Comparison of ENCODE assay signal across 8 cellular contexts in the genomic region with DNA sequence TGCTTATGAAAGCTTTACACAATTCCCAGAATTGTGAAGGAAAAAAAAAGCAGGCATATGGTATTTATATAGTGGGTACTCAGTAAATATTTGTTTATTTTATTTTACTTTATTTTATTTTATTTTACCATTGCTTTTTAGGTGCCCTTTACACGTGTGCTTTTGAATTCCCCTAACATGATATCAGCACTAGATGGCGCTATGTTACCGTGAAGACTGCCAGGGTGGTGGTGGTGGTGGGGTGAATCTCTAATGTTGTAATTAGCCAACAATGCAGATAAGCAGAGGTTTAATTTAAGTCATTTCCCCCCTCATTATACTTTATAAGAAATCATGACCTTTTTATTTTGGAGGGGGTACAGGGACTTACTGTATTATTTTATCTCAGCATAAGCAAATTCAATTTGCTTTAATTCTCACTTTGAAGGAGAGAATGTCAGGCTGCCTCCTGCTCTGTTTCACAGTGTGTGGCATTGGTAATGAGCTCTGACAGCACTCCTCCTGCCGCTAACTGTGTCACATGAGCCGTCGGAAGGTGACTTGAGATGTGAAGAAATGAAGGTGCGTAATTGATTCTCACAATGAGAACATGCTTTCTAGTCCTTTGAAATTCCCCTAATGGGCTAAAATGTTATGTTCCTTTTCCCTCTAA.
DNase-seq lines count a peak whose midpoint lies in the region; ATAC-seq and TF ChIP-seq lines count a peak whose summit lies in the region.

No MANE protein-coding gene starts in this region.

- H3K36me3 Mint-ChIP-seq in brain (no peaks in the 10 kb centered on the region), type B pancreatic cell (no peaks in the 10 kb centered on the region)

- ATAC-seq in HG02981 (IDR thresholded peaks at IDR 0.05; ENCODE audit: unreplicated experiment) = peak; percentile 54
- no peak for ATAC-seq in aorta (ENCODE audit: low FRiP score)

- CTCF ChIA-PET in AG04449 (lab: Yijun Ruan, JAX) = interaction anchor here (0.6 to 9.5 kb wide), 21 partner anchors 9 to 1392 kb away, joined by 3 to 130 read pairs (median 3); no protein-coding TSS in a partner anchor

- 38 to 41% methylated on average over 7 of the region's 7 CpGs for WGBS in aorta, 2 donors

- no peaks in the 10 kb centered on the region for H3K27me3 ChIP-seq in aorta (ENCODE audit: control insufficient read depth in 1 of 2, insufficient read depth in 2 of 2, low read length in 1 of 2)

- peak; percentile 54 for TF ChIP-seq CTCF in AG04449 (IDR thresholded peaks at IDR 0.05; ENCODE audit: insufficient read depth, low read length, missing control alignments)
- TF ChIP-seq CTCF in brain (conservative IDR thresholded peaks at IDR 0.05) = peak; percentile 88 to 93
- TF ChIP-seq CTCF in type B pancreatic cell (conservative IDR thresholded peaks at IDR 0.05) = peak; percentile 94

- H3K27me3 Mint-ChIP-seq in brain (no peaks in the 10 kb centered on the region), type B pancreatic cell (no peaks in the 10 kb centered on the region)

- H3K36me3 ChIP-seq in aorta (ENCODE audit: control insufficient read depth in 1 of 2, insufficient read depth in 2 of 2, low read length in 1 of 2) = no peaks in the 10 kb centered on the region

- DNase-seq in AG04449 (ENCODE audit: low read depth, low spot score) = no peak
- peak; percentile 4 for DNase-seq in GM04504 (ENCODE audit: low read depth)
- DNase-seq in NCI-H774 (lab: John Stamatoyannopoulos, UW) = peak; percentile 11
- peak; percentile 45 for DNase-seq in kidney tubule cell (ENCODE audit: low spot score)
- DNase-seq in type B pancreatic cell (ENCODE audit: extremely low spot score, unreplicated experiment) = no peak
- DNase-seq in aorta = no peak

- H3K27ac Mint-ChIP-seq in brain (peak overlapping the region in 3 of 5 experiments; percentile 44 to 55 (median 44)), type B pancreatic cell (no peak overlapping the region)

- H3K4me3 Mint-ChIP-seq in brain (peak overlapping the region in 4 of 5 experiments; percentile 16 to 34 (median 31)), type B pancreatic cell (no peak overlapping the region)

- peaks cover 2% of the 10 kb centered on the region for H3K9me3 ChIP-seq in aorta (ENCODE audit: control insufficient read depth, low read length)

- H3K4me3 ChIP-seq in AG04449 (ENCODE audit: low read depth, low read length) = no peak overlapping the region
- no peak overlapping the region for H3K4me3 ChIP-seq in aorta (ENCODE audit: low read length in 2 of 2)

- POLR2A ChIA-PET in AG04449 (lab: Yijun Ruan, JAX) = no interaction called here

- H3K9me3 Mint-ChIP-seq in brain = peaks cover 0 to 3% (median 2%) of the 10 kb centered on the region in 5 experiments
- H3K9me3 Mint-ChIP-seq in type B pancreatic cell = peaks cover 3% of the 10 kb centered on the region

- peaks cover 14% of the 10 kb centered on the region for H3K4me1 Mint-ChIP-seq in brain
- peaks cover 10% of the 10 kb centered on the region for H3K4me1 Mint-ChIP-seq in type B pancreatic cell (ENCODE audit: unreplicated experiment)

- no peaks in the 10 kb centered on the region for H3K4me1 ChIP-seq in aorta (ENCODE audit: control insufficient read depth in 1 of 2, insufficient read depth in 2 of 2, low read length in 2 of 2)

- no peak overlapping the region for H3K27ac ChIP-seq in aorta (ENCODE audit: low read depth in 1 of 2, low read length in 2 of 2)

- intact Hi-C loops in aorta (cut with DNase I) = loop anchor here (2.0 to 5.0 kb wide), 2 partner anchors 770 to 773 kb away; no protein-coding TSS in a partner anchor

Comparison
In these comparisons a context has a peak if more than half of its experiments do, and no peak if none do; other contexts are left out.
1. DNase-seq: peak in GM04504 (single experiment), NCI-H774 (single experiment) and kidney tubule cell (single experiment); none in AG04449 (single experiment), type B pancreatic cell (single experiment) and aorta (0 of 2).
2. Peak in every context shown above with its lines, with median percentiles within 50 percentile points of each other: CTCF ChIP-seq.